In the genomic region with DNA sequence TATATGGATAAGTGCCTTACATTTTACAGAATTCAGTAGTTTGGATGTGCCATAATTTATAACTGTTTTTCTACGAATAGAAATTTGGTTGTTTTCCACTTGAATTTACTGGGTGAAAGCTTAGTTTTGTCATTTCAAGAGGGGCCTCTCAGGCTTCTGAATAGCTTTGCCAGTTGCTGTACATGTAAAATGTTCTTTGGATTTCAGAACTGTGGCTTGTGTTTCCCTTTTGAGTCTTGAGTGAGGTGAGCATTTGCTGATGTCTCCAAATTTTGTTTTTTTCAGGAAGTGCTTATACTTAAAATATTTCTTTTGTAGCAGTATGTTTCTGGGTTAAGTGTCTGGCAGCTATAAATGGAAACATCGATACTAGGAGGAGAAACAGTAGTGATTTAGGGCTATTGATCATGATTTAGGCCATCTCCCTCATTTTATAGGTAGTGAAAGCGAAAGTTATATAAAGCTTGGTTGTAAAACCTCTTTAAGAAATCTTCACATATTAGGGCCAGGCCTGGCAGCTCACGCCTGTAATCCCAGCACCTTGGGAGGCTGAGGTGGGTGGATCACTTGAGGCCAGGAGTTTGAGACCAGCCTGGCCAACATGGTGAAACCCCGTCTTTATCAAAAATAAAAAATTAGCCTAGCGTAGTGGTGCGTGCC, we compare ENCODE assay signal across 9 cellular contexts. TPM values are rescaled to one million over a fixed set of nuclear protein-coding genes. Genes with fewer than 3 reads are reported as not detected.
DNase-seq lines count a peak whose midpoint lies in the region; ATAC-seq and TF ChIP-seq lines count a peak whose summit lies in the region.
"Had no signal": no experiment of that assay in that cellular context is flagged by ENCODE, and none has a peak within 500 bp of the region (broad histone marks: within the 10 kb centered on the region; RNA-seq: fewer than 3 reads in every experiment).

No MANE protein-coding gene starts in this region.

- 98% methylated on average over 7 of the region's 7 CpGs for WGBS in mammary epithelial cell (ENCODE audit: low coverage, missing lambda C conversion rate)

- no peaks in the 10 kb centered on the region for H3K36me3 ChIP-seq in mammary epithelial cell (ENCODE audit: insufficient read depth, low read length)
- H3K36me3 ChIP-seq in left lung, result no peaks in the 10 kb centered on the region
- H3K36me3 ChIP-seq: BE2C had no signal

- no peak for TF ChIP-seq CTCF in MCF 10A (IDR thresholded peaks at IDR 0.05; ENCODE audit: unreplicated experiment)
- no peak for TF ChIP-seq CTCF in mammary epithelial cell (conservative IDR thresholded peaks at IDR 0.05 in 1 of 2, IDR thresholded peaks at IDR 0.05 in 1 of 2; ENCODE audit: extremely low read depth in 1 of 2, insufficient read depth in 1 of 2, low read depth in 1 of 2, low read length in 2 of 2)
- no peak for TF ChIP-seq CTCF in left lung (IDR thresholded peaks at IDR 0.05)
- TF ChIP-seq CTCF in type B pancreatic cell (conservative IDR thresholded peaks at IDR 0.05), result no peak

- H3K9ac ChIP-seq in mammary epithelial cell (ENCODE audit: insufficient read depth, low read length), result no peak overlapping the region

- POLR2A ChIA-PET in MCF 10A (lab: Yijun Ruan, JAX), result interaction anchor here (0.8 to 5.3 kb wide), 7 partner anchors 9 to 67 kb away, joined by 3 to 56 read pairs (median 22); a partner anchor contains a TSS

- H3K36me3 Mint-ChIP-seq in MCF 10A (ENCODE audit: insufficient read depth, unreplicated experiment) (peaks cover 6% of the 10 kb centered on the region), T-helper 17 cell (ENCODE audit: low read depth) (peaks cover 2% of the 10 kb centered on the region), type B pancreatic cell (peaks cover 3% of the 10 kb centered on the region)

- H3K4me2 ChIP-seq in mammary epithelial cell (ENCODE audit: insufficient read depth, low read depth, low read length), result no peak overlapping the region

- dilution Hi-C loops in mammary epithelial cell (cut with HindIII; ENCODE audit: low sequenced_read_pairs), result no loop called here

- no peak overlapping the region for H3K27ac ChIP-seq in mammary epithelial cell (ENCODE audit: insufficient read depth, low read depth, low read length)
- peak overlapping the region; percentile 42 to 80 for H3K27ac ChIP-seq in left lung

- no peaks in the 10 kb centered on the region for H3K9me3 Mint-ChIP-seq in MCF 10A (ENCODE audit: unreplicated experiment)
- no peaks in the 10 kb centered on the region for H3K9me3 Mint-ChIP-seq in type B pancreatic cell

- intact Hi-C loops in MCF 10A (cut with micrococcal nuclease) (no loop called here), mammary epithelial cell (cut with micrococcal nuclease) (no loop called here), left lung (cut with DNase I) (no loop called here)

- peak overlapping the region; percentile 97 for H3K27ac Mint-ChIP-seq in MCF 10A (ENCODE audit: low read depth, unreplicated experiment)
- peak overlapping the region; percentile 97 for H3K27ac Mint-ChIP-seq in T-helper 17 cell
- peak overlapping the region; percentile 37 for H3K27ac Mint-ChIP-seq in type B pancreatic cell

- H3K27me3 ChIP-seq in mammary epithelial cell (ENCODE audit: insufficient read depth, low read length), result no peaks in the 10 kb centered on the region
- H3K27me3 ChIP-seq in left lung, result no peaks in the 10 kb centered on the region
- H3K27me3 ChIP-seq: BE2C had no signal

- in situ Hi-C loops in mammary epithelial cell (cut with MboI; ENCODE audit: low sequenced_read_pairs in 2 of 2), result no loop called here

- H3K79me2 ChIP-seq in mammary epithelial cell (ENCODE audit: insufficient read depth, low read length), result peaks cover 80% of the 10 kb centered on the region

- DNase-seq in MCF 10A (ENCODE audit: unreplicated experiment) (no peak), mammary epithelial cell (no peak), T-helper 17 cell (no peak), left lung (no peak), type B pancreatic cell (ENCODE audit: extremely low spot score, unreplicated experiment) (no peak), EL (no peak), hippocampal formation (lab: John Stamatoyannopoulos, UW) (no peak)
- no peak for DNase-seq in stimulated activated CD4-positive, alpha-beta T cell treated with anti-CD3 and anti-CD28 coated beads, Interleukin-4, amount 100 ng/mL, for 4 hours
- DNase-seq: BE2C had no signal

- no peaks in the 10 kb centered on the region for H4K20me1 ChIP-seq in mammary epithelial cell (ENCODE audit: insufficient read depth, low read length)

- H3K9me3 ChIP-seq in mammary epithelial cell (replicated peaks; ENCODE audit: insufficient read depth, low read length), result no peaks in the 10 kb centered on the region
- H3K9me3 ChIP-seq in T-helper 17 cell (ENCODE audit: control insufficient read depth, low read length, poor library complexity, severe bottlenecking), result no peaks in the 10 kb centered on the region
- H3K9me3 ChIP-seq in left lung, result no peaks in the 10 kb centered on the region
- H3K9me3 ChIP-seq: BE2C had no signal

- H3K4me3 ChIP-seq in mammary epithelial cell (replicated peaks in 1 of 3; ENCODE audit: insufficient read depth in 1 of 3, low read depth in 2 of 3, low read length in 3 of 3), result no peak overlapping the region
- H3K4me3 ChIP-seq in left lung, result no peak overlapping the region

- H3K4me3 Mint-ChIP-seq in MCF 10A (ENCODE audit: unreplicated experiment), result no peak overlapping the region
- H3K4me3 Mint-ChIP-seq in T-helper 17 cell, result peak overlapping the region; percentile 86
- H3K4me3 Mint-ChIP-seq in type B pancreatic cell, result no peak overlapping the region

- BruUV-seq in MCF 10A (replicated peaks; lab: Mats Ljungman, UMichigan) (no TSS peak), mammary epithelial cell (replicated peaks; lab: Mats Ljungman, UMichigan) (no TSS peak)

- ATAC-seq in T-helper 17 cell (peak; percentile 29), left lung (no peak)

- CTCF ChIA-PET in MCF 10A (lab: Yijun Ruan, JAX), result interaction anchor here (0.6 to 5.6 kb wide), 4 partner anchors 12 to 67 kb away, joined by 3 to 23 read pairs (median 12); no protein-coding TSS in a partner anchor
- CTCF ChIA-PET in mammary epithelial cell (lab: Charles Lee; ENCODE audit: low non-redundant PET), result no interaction called here

- no peaks in the 10 kb centered on the region for H3K27me3 Mint-ChIP-seq in MCF 10A (ENCODE audit: insufficient read depth, unreplicated experiment)
- H3K27me3 Mint-ChIP-seq in T-helper 17 cell, result no peaks in the 10 kb centered on the region
- no peaks in the 10 kb centered on the region for H3K27me3 Mint-ChIP-seq in type B pancreatic cell

- H3K4me1 Mint-ChIP-seq in MCF 10A (ENCODE audit: insufficient read depth, unreplicated experiment) (peaks cover 28% of the 10 kb centered on the region), T-helper 17 cell (peaks cover 58% of the 10 kb centered on the region), type B pancreatic cell (ENCODE audit: unreplicated experiment) (peaks cover 31% of the 10 kb centered on the region)

- H3K4me1 ChIP-seq in mammary epithelial cell (ENCODE audit: insufficient read depth, low read length) (peaks cover 22% of the 10 kb centered on the region), left lung (peaks cover 27 to 37% of the 10 kb centered on the region in 2 donors)
- H3K4me1 ChIP-seq: BE2C had no signal

- H2AFZ ChIP-seq in mammary epithelial cell (ENCODE audit: low read depth, low read length), result no peak overlapping the region

RNA-seq across cellular contexts. Expression of a gene that starts 9.2 kb away (rescaled TPM):
- total RNA-seq in MCF 10A (2022), result 32.8 and 33.2 TPM in 2 replicates
- total RNA-seq in mammary epithelial cell, result 10 to 100 TPM; 64.5 to 67.2 TPM
- polyA plus RNA-seq in mammary epithelial cell, result 36.6 TPM
- polyA minus RNA-seq in mammary epithelial cell, result 56.6 TPM
- total RNA-seq in T-helper 17 cell, result 10 to 100 TPM; 22.6 to 23.8 TPM
- total RNA-seq in left lung, result 10 to 100 TPM; 40.9 to 50.3 TPM
- total RNA-seq in type B pancreatic cell (ENCODE audit: low replicate concordance), result 49.2 and 54.7 TPM in 2 replicates

Comparison
In these comparisons a context has a peak if more than half of its experiments do, and no peak if none do; other contexts are left out.
1. H3K27ac Mint-ChIP-seq: peak in every context shown above with its lines; median percentile 97 in MCF 10A; 97 in T-helper 17 cell; 37 in type B pancreatic cell.